Comparison of ENCODE assay signal across 18 cellular contexts in genomic region chr12:121376754-121377697, GRCh38. TPM values are rescaled to one million over a fixed set of nuclear protein-coding genes. Genes with fewer than 3 reads are reported as not detected.
A peak's percentile ranks its signal among the peaks of the same experiment; 100 is the strongest.
DNase-seq lines count a peak whose midpoint lies in the region; ATAC-seq, FAIRE-seq and TF ChIP-seq lines count a peak whose summit lies in the region.
"Had no signal": no experiment of that assay in that cellular context is flagged by ENCODE, and none has a peak within 500 bp of the region (broad histone marks: within the 10 kb centered on the region; RNA-seq: fewer than 3 reads in every experiment).

No MANE protein-coding gene starts in this region.

- H4K20me1 ChIP-seq in SK-N-SH (ENCODE audit: insufficient read depth), result no peaks in the 10 kb centered on the region

- H3K27ac ChIP-seq in A549 (peak overlapping the region in 1 of 2 experiments; percentile 68; a peak in 3 of 6 replicates), SK-N-SH (ENCODE audit: low read depth in 2 of 2, low read length in 1 of 2) (no peak overlapping the region)
- H3K27ac ChIP-seq: C4-2B, HL-60, KMS-11 had no signal

- peak in 1 of 2 experiments; percentile 63; a peak in 3 of 6 replicates for ATAC-seq in A549
- no peak for ATAC-seq in effector memory CD8-positive, alpha-beta T cell (replicated peaks)
- ATAC-seq: GM23338 had no signal

- peak overlapping the region; percentile 50 for H3K4me2 ChIP-seq in A549
- no peak overlapping the region for H3K4me2 ChIP-seq in SK-N-SH
- H3K4me2 ChIP-seq: GM23338, KMS-11 had no signal

- H3K4me1 Mint-ChIP-seq in effector memory CD8-positive, alpha-beta T cell (ENCODE audit: low read depth in 2 of 2), result no peaks in the 10 kb centered on the region
- H3K4me1 Mint-ChIP-seq: GM23338 had no signal

- no peaks in the 10 kb centered on the region for H3K9me3 Mint-ChIP-seq in effector memory CD8-positive, alpha-beta T cell

- CTCF ChIA-PET in A549 (lab: Yijun Ruan, JAX), result interaction anchor here (0.7 to 1.6 kb wide), 2 partner anchors 11 to 42 kb away, joined by 3 to 5 read pairs; no protein-coding TSS in a partner anchor
- CTCF ChIA-PET in SK-N-SH (lab: Yijun Ruan, JAX), result no interaction called here

- no peak for TF ChIP-seq EP300 in A549 (IDR thresholded peaks at IDR 0.05)
- TF ChIP-seq EP300 in SK-N-SH (IDR thresholded peaks at IDR 0.05; ENCODE audit: borderline replicate concordance in 1 of 2, low read depth in 1 of 2, low read length in 1 of 2), result no peak

- H2AFZ ChIP-seq in SK-N-SH (ENCODE audit: low read depth), result no peak overlapping the region
- H2AFZ ChIP-seq: GM23338 had no signal

- H3K9me3 ChIP-seq in A549 (no peaks in the 10 kb centered on the region), SK-N-SH (no peaks in the 10 kb centered on the region)
- H3K9me3 ChIP-seq: MG63 had no signal

- TF ChIP-seq POLR2A in A549 (IDR thresholded peaks at IDR 0.05; ENCODE audit: low read length), result no peak

- H3K36me3 Mint-ChIP-seq in effector memory CD8-positive, alpha-beta T cell (ENCODE audit: insufficient read depth), result no peaks in the 10 kb centered on the region

- H3K4me3 ChIP-seq in A549 (no peak overlapping the region), SK-N-SH (ENCODE audit: low read depth in 2 of 2, low read length in 1 of 2) (no peak overlapping the region)
- H3K4me3 ChIP-seq: GM23338, MG63 had no signal

- H3K9me2 ChIP-seq in SK-N-SH, result no peaks in the 10 kb centered on the region

- H3K36me3 ChIP-seq in SK-N-SH (replicated peaks in 1 of 2; ENCODE audit: control insufficient read depth in 1 of 2, insufficient read depth in 2 of 2, low read length in 1 of 2), result no peaks in the 10 kb centered on the region
- H3K36me3 ChIP-seq: MG63 had no signal

- H3K4me1 ChIP-seq in A549 (peaks cover 11% of the 10 kb centered on the region), SK-N-SH (ENCODE audit: control insufficient read depth in 1 of 2, insufficient read depth in 2 of 2, low read depth in 1 of 2, low read length in 1 of 2) (no peaks in the 10 kb centered on the region)

- H3F3A ChIP-seq in SK-N-SH (replicated peaks; ENCODE audit: insufficient read depth), result no peaks in the 10 kb centered on the region

- H3K79me2 ChIP-seq in SK-N-SH (ENCODE audit: insufficient read depth), result no peaks in the 10 kb centered on the region

- H3K27me3 Mint-ChIP-seq in effector memory CD8-positive, alpha-beta T cell, result peaks cover 8 to 11% of the 10 kb centered on the region in 2 donors

- no peak overlapping the region for H3K9ac ChIP-seq in SK-N-SH
- H3K9ac ChIP-seq: KMS-11 had no signal

- no peaks in the 10 kb centered on the region for H3K27me3 ChIP-seq in SK-N-SH (ENCODE audit: insufficient read depth)
- H3K27me3 ChIP-seq: MG63 had no signal

- no peak for TF ChIP-seq RAD21 in A549 (conservative IDR thresholded peaks at IDR 0.05 in 1 of 2, IDR thresholded peaks at IDR 0.05 in 1 of 2)
- no peak for TF ChIP-seq RAD21 in SK-N-SH (IDR thresholded peaks at IDR 0.05; ENCODE audit: low read length)

- no peak overlapping the region for H3K27ac Mint-ChIP-seq in effector memory CD8-positive, alpha-beta T cell
- H3K27ac Mint-ChIP-seq: GM23338 had no signal

- TF ChIP-seq CTCF in A549 (IDR thresholded peaks at IDR 0.05) (no peak), SK-N-SH (IDR thresholded peaks at IDR 0.05) (no peak)

- 39% methylated on average over 8 of the region's 8 CpGs for WGBS in A549 (ENCODE audit: missing lambda C conversion rate)
- WGBS in SK-N-SH (ENCODE audit: low lambda C conversion rate), result 83% methylated on average over 8 of the region's 8 CpGs

- POLR2A ChIA-PET in A549 (lab: Yijun Ruan, JAX), result interaction anchor here (0.9 kb wide), 1 partner anchor 23 kb away, joined by 3 read pairs; no protein-coding TSS in a partner anchor
- POLR2A ChIA-PET in SK-N-SH (lab: Yijun Ruan, JAX), result no interaction called here

- no peak for FAIRE-seq in A549 (lab: Jason Lieb, UNC)
- peak; percentile 79 for FAIRE-seq in islet of Langerhans (lab: Jason Lieb, UNC)

- DNase-seq in A549 (ENCODE audit: low read depth in 1 of 2, low spot score in 1 of 2) (peak in 1 of 2 experiments; percentile 39), NCI-H2227 (lab: John Stamatoyannopoulos, UW; ENCODE audit: unreplicated experiment) (peak; percentile 29), mesenteric fat pad (ENCODE audit: low spot score) (peak; percentile 18), SK-N-SH (no peak), NOMO-1 (lab: John Stamatoyannopoulos, UW; ENCODE audit: unreplicated experiment in 2 of 2) (no peak), GOT3 (lab: John Stamatoyannopoulos, UW) (no peak)
- DNase-seq in effector memory CD8-positive, alpha-beta T cell, result no peak
- DNase-seq: Calu3, MG63, NCI-H1105, NCI-H1694 treated with DMSO at 0.1 percent for 48 hours, NCI-H446 treated with DMSO at 0.1 percent for 48 hours, NCI-H82 had no signal

- H3K4me3 Mint-ChIP-seq in effector memory CD8-positive, alpha-beta T cell, result no peak overlapping the region
- H3K4me3 Mint-ChIP-seq: GM23338 had no signal

TF ChIP-seq in A549, 52 proteins besides CTCF, POLR2A, EP300 and RAD21:
- TF ChIP-seq HOXB13 (CRISPR knock-in tag; IDR thresholded peaks at IDR 0.05; ENCODE audit: low read depth) (0 out of 2 replicates have a peak, but pooled peaks have one; percentile 41), CHD2 (IDR thresholded peaks at IDR 0.05; ENCODE audit: low read length, partially characterized antibody) (no peak)

TF ChIP-seq in SK-N-SH, 30 proteins besides CTCF, POLR2A, EP300 and RAD21 (continues in another document):
- TF ChIP-seq REST (IDR thresholded peaks at IDR 0.05; ENCODE audit: low read depth, low read length) (no peak), FOXM1 (IDR thresholded peaks at IDR 0.05; ENCODE audit: low read depth) (no peak), TEAD4 (IDR thresholded peaks at IDR 0.05; ENCODE audit: borderline replicate concordance, insufficient read depth) (no peak), JUND (IDR thresholded peaks at IDR 0.05) (no peak), POLR2AphosphoS5 (IDR thresholded peaks at IDR 0.05; ENCODE audit: low read depth, low read length) (no peak), ELF1 (IDR thresholded peaks at IDR 0.05) (no peak), MAX (IDR thresholded peaks at IDR 0.05; ENCODE audit: low read depth) (no peak), NFIC (IDR thresholded peaks at IDR 0.05; ENCODE audit: borderline replicate concordance) (no peak), GATA2 (CRISPR knock-in tag; IDR thresholded peaks at IDR 0.05) (no peak), PBX3 (IDR thresholded peaks at IDR 0.05) (no peak), FOSL2 (IDR thresholded peaks at IDR 0.05; ENCODE audit: borderline replicate concordance, low read depth) (no peak)

RNA-seq across cellular contexts. Expression of gene RNF34, which starts 22.9 kb away (rescaled TPM):
- polyA plus RNA-seq in A549 (2011; rRNA removed) (59.4 and 94.4 TPM in 2 replicates), A549 (2017; fragmentation: RNase III; extraction: RNeasy Plus Mini Kit Qiagen cat#74134 plus additional on column Dnase treatment) (39.6 to 44.5 TPM (median 42.0 TPM) in 3 replicates), SK-N-SH (2012; rRNA removed) (28.7 and 29.4 TPM in 2 replicates)
- 41.0 and 50.8 TPM in 2 replicates for polyA plus RNA-seq in A549 (2012; cell fraction: cytosol; rRNA removed)
- 34.5 and 43.7 TPM in 2 replicates for polyA plus RNA-seq in A549 (2012; cell fraction: nucleus; rRNA removed)
- 183 and 207 TPM in 2 replicates for polyA minus RNA-seq in A549 (2011; rRNA and poly(A)+ RNA removed)
- total RNA-seq in mesenteric fat pad, result 26.3 TPM
- polyA plus RNA-seq in SK-N-SH (2012; cell fraction: cytosol; rRNA removed), result 26.7 and 29.0 TPM in 2 replicates
- polyA plus RNA-seq in SK-N-SH (2012; cell fraction: nucleus; rRNA removed), result 55.4 and 56.0 TPM in 2 replicates

RNA-seq across cellular contexts. Expression of gene ANAPC5, which starts 24.8 kb away (rescaled TPM):
- polyA plus RNA-seq in A549 (2011; rRNA removed) (213 and 225 TPM in 2 replicates), A549 (2017; fragmentation: RNase III; extraction: RNeasy Plus Mini Kit Qiagen cat#74134 plus additional on column Dnase treatment) (88.4 to 91.9 TPM (median 91.6 TPM) in 3 replicates), SK-N-SH (2012; rRNA removed) (110 and 158 TPM in 2 replicates)
- polyA plus RNA-seq in A549 (2012; cell fraction: cytosol; rRNA removed), result 182 and 200 TPM in 2 replicates
- polyA plus RNA-seq in A549 (2012; cell fraction: nucleus; rRNA removed), result 214 and 271 TPM in 2 replicates
- polyA minus RNA-seq in A549 (2011; rRNA and poly(A)+ RNA removed), result 167 and 212 TPM in 2 replicates
- 80.9 TPM for total RNA-seq in mesenteric fat pad
- 78.2 and 95.2 TPM in 2 replicates for polyA plus RNA-seq in SK-N-SH (2012; cell fraction: cytosol; rRNA removed)
- 388 and 449 TPM in 2 replicates for polyA plus RNA-seq in SK-N-SH (2012; cell fraction: nucleus; rRNA removed)

Comparison
In these comparisons a context has a peak if more than half of its experiments do, and no peak if none do; other contexts are left out.
1. DNase-seq: peak in NCI-H2227 (single experiment) and mesenteric fat pad (single experiment); none in effector memory CD8-positive, alpha-beta T cell (0 of 3), SK-N-SH (single experiment), NOMO-1 (0 of 2) and GOT3 (single experiment).